In the genomic region with DNA sequence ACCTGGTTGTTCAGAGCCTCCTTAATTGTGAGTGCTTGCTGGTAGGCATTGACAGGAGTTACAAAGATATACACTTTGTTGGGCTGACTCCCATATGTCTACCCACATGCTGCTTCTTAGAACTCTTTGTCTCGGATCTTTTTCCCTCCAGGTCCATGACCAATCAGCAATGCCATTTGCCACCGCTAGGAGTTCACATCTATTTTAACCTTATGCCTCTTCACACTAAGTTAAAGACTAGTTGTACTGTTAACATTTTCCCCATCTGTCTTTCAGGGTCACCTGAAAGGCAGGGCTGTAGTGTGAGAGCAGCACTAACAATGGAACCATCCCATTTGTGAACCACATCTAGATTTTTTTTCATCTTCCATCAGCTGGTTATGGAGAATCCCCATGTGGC, we compare ENCODE assay signal across 26 cellular contexts.
DNase-seq lines count a peak whose midpoint lies in the region; ATAC-seq and TF ChIP-seq lines count a peak whose summit lies in the region.
"Had no signal": no experiment of that assay in that cellular context is flagged by ENCODE, and none has a peak within 500 bp of the region (broad histone marks: within the 10 kb centered on the region; RNA-seq: fewer than 3 reads in every experiment).

No MANE protein-coding gene starts in this region.

- no peaks in the 10 kb centered on the region for H3K36me3 ChIP-seq in GM06990 (ENCODE audit: control insufficient read depth, insufficient read depth, low read length)
- H3K36me3 ChIP-seq: pancreas, right atrium auricular region, tibial artery had no signal

- H3K4me3 ChIP-seq in GM06990 (replicated peaks; ENCODE audit: low read depth, low read length): no peak overlapping the region
- H3K4me3 ChIP-seq: pancreas, right atrium auricular region, tibial artery had no signal

- in situ Hi-C loops in KBM-7 (cut with MboI; ENCODE audit: low pct_unique_long_range_greater_than_20kb, low sequenced_read_pairs): no loop called here

- H3K9me3 Mint-ChIP-seq in WTC11 (peaks cover 12% of the 10 kb centered on the region), glutamatergic neuron (ENCODE audit: unreplicated experiment) (peaks cover 2% of the 10 kb centered on the region)
- H3K9me3 Mint-ChIP-seq: activated naive CD4-positive, alpha-beta T cell treated with anti-CD3 and anti-CD28 coated beads, Interleukin-2, amount 50 U/mL, for 24 hours; activated T-helper 1 cell treated with anti-CD3 and anti-CD28 coated beads, Interleukin-12 subunit alpha, Interleukin-12 subunit beta, Interleukin-2, Interleukin-4 antibody, amounts not matched to agents 30 ng/mL and 10 ng/mL and 1 ng/mL, durations not matched to agents 14 hours and 24 hours and 36 hours; natural killer cell treated with Interleukin-12 subunit alpha and Interleukin-12 subunit beta and Interleukin-15 and Interleukin-18, amount 100 ng/mL, for 72 hours; stimulated activated naive CD8-positive, alpha-beta T cell treated with anti-CD3 and anti-CD28 coated beads, Interleukin-15, Interleukin-2, amounts not matched to agents 100 ng/mL and 50 ng/mL, for 24 hours; T-helper 1 cell treated with Interleukin-12 subunit alpha and Interleukin-12 subunit beta and Interleukin-4 antibody, amounts not matched to agents 30 μg/mL and 1 μg/mL, for 36 hours had no signal

- intact Hi-C loops in cardiac septum (cut with DNase I): no loop called here

- H3K27me3 Mint-ChIP-seq in WTC11 (ENCODE audit: low read depth): peaks cover 4% of the 10 kb centered on the region; the same call in 1 of the 2 replicates
- no peaks in the 10 kb centered on the region for H3K27me3 Mint-ChIP-seq in glutamatergic neuron (ENCODE audit: unreplicated experiment)

- POLR2A ChIA-PET in WTC11 (lab: Charles Lee): no interaction called here

- H3K4me3 Mint-ChIP-seq in WTC11: no peak overlapping the region
- H3K4me3 Mint-ChIP-seq in glutamatergic neuron (ENCODE audit: unreplicated experiment): no peak overlapping the region
- H3K4me3 Mint-ChIP-seq: activated naive CD4-positive, alpha-beta T cell treated with anti-CD3 and anti-CD28 coated beads, Interleukin-2, amount 50 U/mL, for 24 hours; activated T-helper 1 cell treated with anti-CD3 and anti-CD28 coated beads, Interleukin-12 subunit alpha, Interleukin-12 subunit beta, Interleukin-2, Interleukin-4 antibody, amounts not matched to agents 30 ng/mL and 10 ng/mL and 1 ng/mL, durations not matched to agents 14 hours and 24 hours and 36 hours; CD8-positive, alpha-beta memory T cell; natural killer cell treated with Interleukin-12 subunit alpha and Interleukin-12 subunit beta and Interleukin-15 and Interleukin-18, amount 100 ng/mL, for 72 hours; stimulated activated naive CD8-positive, alpha-beta T cell treated with anti-CD3 and anti-CD28 coated beads, Interleukin-15, Interleukin-2, amounts not matched to agents 100 ng/mL and 50 ng/mL, for 24 hours; T-helper 1 cell treated with Interleukin-12 subunit alpha and Interleukin-12 subunit beta and Interleukin-4 antibody, amounts not matched to agents 30 μg/mL and 1 μg/mL, for 36 hours had no signal

- H3K36me3 Mint-ChIP-seq in WTC11: no peaks in the 10 kb centered on the region
- no peaks in the 10 kb centered on the region for H3K36me3 Mint-ChIP-seq in glutamatergic neuron (ENCODE audit: unreplicated experiment)
- H3K36me3 Mint-ChIP-seq: activated naive CD4-positive, alpha-beta T cell treated with anti-CD3 and anti-CD28 coated beads, Interleukin-2, amount 50 U/mL, for 24 hours; CD8-positive, alpha-beta memory T cell; natural killer cell treated with Interleukin-12 subunit alpha and Interleukin-12 subunit beta and Interleukin-15 and Interleukin-18, amount 100 ng/mL, for 72 hours had no signal

- ATAC-seq in WTC11 (no peak), GM19324 (IDR thresholded peaks at IDR 0.05; ENCODE audit: low FRiP score, unreplicated experiment) (no peak), HG03469 (IDR thresholded peaks at IDR 0.05; ENCODE audit: unreplicated experiment) (no peak)
- ATAC-seq: HepG2; natural killer cell treated with Interleukin-12 subunit alpha and Interleukin-12 subunit beta and Interleukin-15 and Interleukin-18, amount 100 ng/mL, for 72 hours; pancreas had no signal

- TF ChIP-seq CTCF in GM06990 (IDR thresholded peaks at IDR 0.05; ENCODE audit: insufficient read depth, low read length, poor library complexity, severe bottlenecking): peak; percentile 36
- 0 out of 2 replicates have a peak, but pooled peaks have one; percentile 30 for TF ChIP-seq CTCF in WTC11 (IDR thresholded peaks at IDR 0.05)
- TF ChIP-seq CTCF in glutamatergic neuron (IDR thresholded peaks at IDR 0.05; ENCODE audit: partially characterized antibody, unreplicated experiment): peak; percentile 47

- CTCF ChIA-PET in WTC11 (lab: Charles Lee): interaction anchor here (0.7 to 1.6 kb wide), 2 partner anchors 13 to 119 kb away, joined by 3 to 11 read pairs; no protein-coding TSS in a partner anchor

- no peak overlapping the region for H3K27ac Mint-ChIP-seq in WTC11
- no peak overlapping the region for H3K27ac Mint-ChIP-seq in glutamatergic neuron (ENCODE audit: unreplicated experiment)
- H3K27ac Mint-ChIP-seq: activated naive CD4-positive, alpha-beta T cell treated with anti-CD3 and anti-CD28 coated beads, Interleukin-2, amount 50 U/mL, for 24 hours; activated T-helper 1 cell treated with anti-CD3 and anti-CD28 coated beads, Interleukin-12 subunit alpha, Interleukin-12 subunit beta, Interleukin-2, Interleukin-4 antibody, amounts not matched to agents 30 ng/mL and 10 ng/mL and 1 ng/mL, durations not matched to agents 14 hours and 24 hours and 36 hours; CD8-positive, alpha-beta memory T cell; natural killer cell treated with Interleukin-12 subunit alpha and Interleukin-12 subunit beta and Interleukin-15 and Interleukin-18, amount 100 ng/mL, for 72 hours; stimulated activated naive CD8-positive, alpha-beta T cell treated with anti-CD3 and anti-CD28 coated beads, Interleukin-15, Interleukin-2, amounts not matched to agents 100 ng/mL and 50 ng/mL, for 24 hours; T-helper 1 cell treated with Interleukin-12 subunit alpha and Interleukin-12 subunit beta and Interleukin-4 antibody, amounts not matched to agents 30 μg/mL and 1 μg/mL, for 36 hours had no signal

- DNase-seq in GM06990 (ENCODE audit: extremely low read depth, insufficient read length): no peak
- peak; percentile 7 for DNase-seq in KBM-7
- no peak for DNase-seq in WTC11 (ENCODE audit: low spot score)
- DNase-seq in glutamatergic neuron: no peak
- DNase-seq in NCI-H748 treated with DMSO at 0.1 percent for 48 hours (lab: John Stamatoyannopoulos, UW): no peak
- DNase-seq in cardiac septum (ENCODE audit: low spot score): no peak
- DNase-seq: activated CD4-positive, alpha-beta T cell treated with anti-CD3 and anti-CD28 coated beads for 48 hours; aorta; CD8-positive, alpha-beta memory T cell; cerebellar nuclear complex; DMS79; hypothalamus; NCI-H774; pancreas; SIG-M5; stimulated activated CD4-positive, alpha-beta T cell treated with anti-CD3 and anti-CD28 coated beads, Interleukin-4, amount 100 ng/mL, for 4 hours; tibial artery had no signal

- H3K4me1 Mint-ChIP-seq in WTC11 (peaks cover 19% of the 10 kb centered on the region), glutamatergic neuron (ENCODE audit: low read depth, unreplicated experiment) (no peaks in the 10 kb centered on the region)
- H3K4me1 Mint-ChIP-seq: activated naive CD4-positive, alpha-beta T cell treated with anti-CD3 and anti-CD28 coated beads, Interleukin-2, amount 50 U/mL, for 24 hours had no signal

- no peaks in the 10 kb centered on the region for H3K27me3 ChIP-seq in GM06990 (replicated peaks; ENCODE audit: control insufficient read depth, insufficient read depth, low read length)
- H3K27me3 ChIP-seq: pancreas, right atrium auricular region, tibial artery had no signal

TF ChIP-seq in WTC11, 78 proteins besides CTCF, POLR2A, EP300 and RAD21:
- TF ChIP-seq, protein P1, sequence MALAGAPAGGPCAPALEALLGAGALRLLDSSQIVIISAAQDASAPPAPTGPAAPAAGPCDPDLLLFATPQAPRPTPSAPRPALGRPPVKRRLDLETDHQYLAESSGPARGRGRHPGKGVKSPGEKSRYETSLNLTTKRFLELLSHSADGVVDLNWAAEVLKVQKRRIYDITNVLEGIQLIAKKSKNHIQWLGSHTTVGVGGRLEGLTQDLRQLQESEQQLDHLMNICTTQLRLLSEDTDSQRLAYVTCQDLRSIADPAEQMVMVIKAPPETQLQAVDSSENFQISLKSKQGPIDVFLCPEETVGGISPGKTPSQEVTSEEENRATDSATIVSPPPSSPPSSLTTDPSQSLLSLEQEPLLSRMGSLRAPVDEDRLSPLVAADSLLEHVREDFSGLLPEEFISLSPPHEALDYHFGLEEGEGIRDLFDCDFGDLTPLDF (CRISPR knock-in tag; IDR thresholded peaks at IDR 0.05): no peak
- TF ChIP-seq, protein P2, sequence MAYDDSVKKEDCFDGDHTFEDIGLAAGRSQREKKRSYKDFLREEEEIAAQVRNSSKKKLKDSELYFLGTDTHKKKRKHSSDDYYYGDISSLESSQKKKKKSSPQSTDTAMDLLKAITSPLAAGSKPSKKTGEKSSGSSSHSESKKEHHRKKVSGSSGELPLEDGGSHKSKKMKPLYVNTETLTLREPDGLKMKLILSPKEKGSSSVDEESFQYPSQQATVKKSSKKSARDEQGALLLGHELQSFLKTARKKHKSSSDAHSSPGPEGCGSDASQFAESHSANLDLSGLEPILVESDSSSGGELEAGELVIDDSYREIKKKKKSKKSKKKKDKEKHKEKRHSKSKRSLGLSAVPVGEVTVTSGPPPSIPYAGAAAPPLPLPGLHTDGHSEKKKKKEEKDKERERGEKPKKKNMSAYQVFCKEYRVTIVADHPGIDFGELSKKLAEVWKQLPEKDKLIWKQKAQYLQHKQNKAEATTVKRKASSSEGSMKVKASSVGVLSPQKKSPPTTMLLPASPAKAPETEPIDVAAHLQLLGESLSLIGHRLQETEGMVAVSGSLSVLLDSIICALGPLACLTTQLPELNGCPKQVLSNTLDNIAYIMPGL (CRISPR knock-in tag; IDR thresholded peaks at IDR 0.05): no peak
- TF ChIP-seq SMAD4 (CRISPR knock-in tag; IDR thresholded peaks at IDR 0.05): no peak
- TF ChIP-seq ZNF423 (CRISPR knock-in tag; IDR thresholded peaks at IDR 0.05): no peak
- TF ChIP-seq, protein P3, sequence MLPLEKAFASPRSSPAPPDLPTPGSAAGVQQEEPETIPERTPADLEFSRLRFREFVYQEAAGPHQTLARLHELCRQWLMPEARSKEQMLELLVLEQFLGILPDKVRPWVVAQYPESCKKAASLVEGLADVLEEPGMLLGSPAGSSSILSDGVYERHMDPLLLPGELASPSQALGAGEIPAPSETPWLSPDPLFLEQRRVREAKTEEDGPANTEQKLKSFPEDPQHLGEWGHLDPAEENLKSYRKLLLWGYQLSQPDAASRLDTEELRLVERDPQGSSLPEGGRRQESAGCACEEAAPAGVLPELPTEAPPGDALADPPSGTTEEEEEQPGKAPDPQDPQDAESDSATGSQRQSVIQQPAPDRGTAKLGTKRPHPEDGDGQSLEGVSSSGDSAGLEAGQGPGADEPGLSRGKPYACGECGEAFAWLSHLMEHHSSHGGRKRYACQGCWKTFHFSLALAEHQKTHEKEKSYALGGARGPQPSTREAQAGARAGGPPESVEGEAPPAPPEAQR (CRISPR knock-in tag; IDR thresholded peaks at IDR 0.05): no peak
- no peak for TF ChIP-seq RELA (CRISPR knock-in tag; IDR thresholded peaks at IDR 0.05; ENCODE audit: borderline replicate concordance)
- no peak for TF ChIP-seq NFE2L1 (CRISPR knock-in tag; IDR thresholded peaks at IDR 0.05)
